1 cellular context compared by ENCODE assay signal in the genomic region with DNA sequence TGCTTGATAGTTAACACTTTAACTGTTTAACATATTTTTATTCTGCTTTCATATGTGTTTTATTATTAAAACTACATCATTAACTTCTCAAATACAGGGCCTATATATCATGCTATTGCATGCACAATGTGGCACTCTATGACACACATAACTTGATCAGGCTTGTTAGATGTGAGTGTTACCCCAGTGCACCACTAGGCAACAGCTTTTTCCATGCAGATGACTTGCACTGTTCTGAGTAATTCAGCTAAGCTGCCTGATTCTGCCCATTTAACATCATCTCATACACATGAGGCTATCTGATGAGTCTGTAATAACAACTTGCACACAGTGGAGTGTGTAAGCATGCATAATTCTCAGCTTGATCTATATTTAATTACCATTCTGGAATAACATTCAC.
TF ChIP-seq lines count a peak whose summit lies in the region.

No MANE protein-coding gene starts in this region.

TF ChIP-seq in HCT116, 20 proteins besides CTCF, POLR2A, EP300 and RAD21 (continued from another document):
- TF ChIP-seq, protein P1, sequence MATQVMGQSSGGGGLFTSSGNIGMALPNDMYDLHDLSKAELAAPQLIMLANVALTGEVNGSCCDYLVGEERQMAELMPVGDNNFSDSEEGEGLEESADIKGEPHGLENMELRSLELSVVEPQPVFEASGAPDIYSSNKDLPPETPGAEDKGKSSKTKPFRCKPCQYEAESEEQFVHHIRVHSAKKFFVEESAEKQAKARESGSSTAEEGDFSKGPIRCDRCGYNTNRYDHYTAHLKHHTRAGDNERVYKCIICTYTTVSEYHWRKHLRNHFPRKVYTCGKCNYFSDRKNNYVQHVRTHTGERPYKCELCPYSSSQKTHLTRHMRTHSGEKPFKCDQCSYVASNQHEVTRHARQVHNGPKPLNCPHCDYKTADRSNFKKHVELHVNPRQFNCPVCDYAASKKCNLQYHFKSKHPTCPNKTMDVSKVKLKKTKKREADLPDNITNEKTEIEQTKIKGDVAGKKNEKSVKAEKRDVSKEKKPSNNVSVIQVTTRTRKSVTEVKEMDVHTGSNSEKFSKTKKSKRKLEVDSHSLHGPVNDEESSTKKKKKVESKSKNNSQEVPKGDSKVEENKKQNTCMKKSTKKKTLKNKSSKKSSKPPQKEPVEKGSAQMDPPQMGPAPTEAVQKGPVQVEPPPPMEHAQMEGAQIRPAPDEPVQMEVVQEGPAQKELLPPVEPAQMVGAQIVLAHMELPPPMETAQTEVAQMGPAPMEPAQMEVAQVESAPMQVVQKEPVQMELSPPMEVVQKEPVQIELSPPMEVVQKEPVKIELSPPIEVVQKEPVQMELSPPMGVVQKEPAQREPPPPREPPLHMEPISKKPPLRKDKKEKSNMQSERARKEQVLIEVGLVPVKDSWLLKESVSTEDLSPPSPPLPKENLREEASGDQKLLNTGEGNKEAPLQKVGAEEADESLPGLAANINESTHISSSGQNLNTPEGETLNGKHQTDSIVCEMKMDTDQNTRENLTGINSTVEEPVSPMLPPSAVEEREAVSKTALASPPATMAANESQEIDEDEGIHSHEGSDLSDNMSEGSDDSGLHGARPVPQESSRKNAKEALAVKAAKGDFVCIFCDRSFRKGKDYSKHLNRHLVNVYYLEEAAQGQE (IDR thresholded peaks at IDR 0.05; ENCODE audit: low read depth): no peak
- TF ChIP-seq POLR2AphosphoS5 (IDR thresholded peaks at IDR 0.05; ENCODE audit: low read depth, low read length): no peak
- TF ChIP-seq JUND (IDR thresholded peaks at IDR 0.05): no peak
- TF ChIP-seq SRF (IDR thresholded peaks at IDR 0.05; ENCODE audit: low read depth): no peak
